In the genomic region with DNA sequence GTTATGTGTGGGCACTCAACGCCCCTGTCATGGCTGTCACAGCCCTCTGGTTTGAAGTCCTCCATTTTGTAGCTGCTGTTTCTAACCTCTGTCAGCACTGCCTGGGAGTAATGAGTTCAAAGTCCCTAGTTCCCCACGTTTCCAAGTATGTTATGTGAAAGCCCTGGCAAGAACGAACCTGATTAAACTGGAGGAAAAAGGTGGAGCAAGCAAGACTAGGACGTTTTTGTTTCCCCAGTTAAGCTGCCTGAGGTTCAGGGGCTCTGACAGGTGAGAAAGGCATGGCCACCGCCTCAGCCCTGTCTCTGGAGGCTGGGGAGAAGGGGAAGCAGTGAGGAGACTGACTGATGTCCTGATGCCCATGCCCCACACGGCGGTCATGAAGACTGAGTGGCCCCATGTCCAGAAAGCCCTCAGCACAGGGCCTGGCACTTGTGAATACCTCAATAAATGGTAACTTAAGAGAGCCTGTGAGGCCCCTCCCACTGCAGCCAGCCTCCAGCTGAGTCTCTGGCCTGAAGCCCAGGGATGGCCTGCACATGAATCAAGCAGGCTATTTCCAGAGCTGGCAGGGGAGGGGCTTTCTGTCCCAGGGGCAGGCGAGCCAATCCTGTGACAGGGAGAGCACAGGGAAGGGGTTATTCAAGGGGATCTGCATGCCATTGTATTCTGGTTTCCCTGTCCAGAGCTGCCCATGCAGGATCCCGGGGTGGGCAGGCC, we compare ENCODE assay signal across 8 cellular contexts.
DNase-seq lines count a peak whose midpoint lies in the region; ATAC-seq and TF ChIP-seq lines count a peak whose summit lies in the region.

No MANE protein-coding gene starts in this region.

- no peak for TF ChIP-seq CTCF in fibroblast of pulmonary artery (IDR thresholded peaks at IDR 0.05; ENCODE audit: low read length, missing control alignments)
- no peak for TF ChIP-seq CTCF in nephron progenitor cell (IDR thresholded peaks at IDR 0.05)
- TF ChIP-seq CTCF in GM10266 (IDR thresholded peaks at IDR 0.05; ENCODE audit: control insufficient read depth, insufficient read depth, low read depth, missing control alignments) = no peak

- peaks cover 38% of the 10 kb centered on the region for H3K4me1 Mint-ChIP-seq in nephron progenitor cell

- peak overlapping the region; percentile 69 for H3K27ac Mint-ChIP-seq in nephron progenitor cell

- ATAC-seq in GM21423 (IDR thresholded peaks at IDR 0.05; ENCODE audit: unreplicated experiment) (no peak), GM21528 (IDR thresholded peaks at IDR 0.05; ENCODE audit: low FRiP score, unreplicated experiment) (no peak)

- no peak overlapping the region for H3K4me3 Mint-ChIP-seq in nephron progenitor cell

- no peaks in the 10 kb centered on the region for H3K27me3 ChIP-seq in SJSA1 (replicated peaks)

- peaks cover 40% of the 10 kb centered on the region for H3K36me3 ChIP-seq in SJSA1

- H3K9me3 Mint-ChIP-seq in nephron progenitor cell = no peaks in the 10 kb centered on the region

- H3K4me3 ChIP-seq in SJSA1 (no peak overlapping the region), fibroblast of pulmonary artery (replicated peaks; ENCODE audit: low read depth, low read length) (no peak overlapping the region)

- H3K9me3 ChIP-seq in SJSA1 (replicated peaks) = no peaks in the 10 kb centered on the region

- H3K27ac ChIP-seq in SJSA1 = no peak overlapping the region

- no peaks in the 10 kb centered on the region for H3K27me3 Mint-ChIP-seq in nephron progenitor cell (ENCODE audit: low read depth, poor library complexity)

- DNase-seq in HT1080 (ENCODE audit: low read depth) (peak; percentile 90), SJSA1 (ENCODE audit: low read depth in 1 of 2, low spot score in 2 of 2) (peak; percentile 89 to 95), fibroblast of pulmonary artery (ENCODE audit: low read depth) (peak; percentile 92), nephron progenitor cell (peak; percentile 78), GM10266 (ENCODE audit: extremely low spot score) (no peak)
- no peak for DNase-seq in activated CD4-positive, alpha-beta T cell treated with anti-CD3 and anti-CD28 coated beads for 1 hour

- peaks cover 10% of the 10 kb centered on the region for H3K36me3 Mint-ChIP-seq in nephron progenitor cell (ENCODE audit: low read depth)

- H3K4me1 ChIP-seq in SJSA1 (replicated peaks) = peaks cover 29% of the 10 kb centered on the region

Comparison
In these comparisons a context has a peak if more than half of its experiments do, and no peak if none do; other contexts are left out.
1. DNase-seq: peak in HT1080 (single experiment), SJSA1 (2 of 2), fibroblast of pulmonary artery (single experiment) and nephron progenitor cell (single experiment); none in activated CD4-positive, alpha-beta T cell treated with anti-CD3 and anti-CD28 coated beads for 1 hour (single experiment) and GM10266 (single experiment).